8 cellular contexts compared by ENCODE assay signal in the genomic region with DNA sequence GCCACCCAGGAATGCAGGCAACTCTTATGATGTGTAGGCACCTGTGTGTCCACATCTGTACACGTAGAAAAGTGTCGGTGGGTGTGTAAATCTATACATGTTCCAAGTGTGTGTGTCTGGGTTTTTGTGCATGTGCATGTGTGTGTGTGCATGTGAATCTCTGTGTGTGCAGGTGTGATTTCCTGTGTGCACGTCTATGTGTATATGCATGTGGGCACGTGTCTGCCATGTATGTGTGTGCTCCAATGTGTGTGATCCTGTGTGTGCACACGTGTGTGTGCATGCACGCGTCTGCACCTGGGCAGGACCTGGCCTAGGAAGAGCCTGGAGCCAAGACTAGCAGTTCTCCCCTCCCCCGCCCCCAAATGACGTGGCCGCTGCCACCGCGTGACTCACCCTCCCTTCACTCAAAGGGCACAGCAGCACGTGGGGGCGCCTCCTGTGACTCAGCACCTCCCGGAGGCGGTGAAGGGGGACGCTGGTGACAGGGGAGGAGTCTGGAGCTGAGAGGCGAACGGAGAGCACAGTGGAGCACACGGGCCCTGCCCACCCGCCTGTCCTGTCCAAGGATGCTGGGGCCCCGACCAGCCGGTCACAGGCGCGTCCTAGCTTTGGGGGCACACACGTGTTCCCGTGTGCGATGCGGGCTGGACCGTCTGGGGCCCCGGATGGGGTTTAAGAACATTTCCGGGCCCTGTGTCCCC. TPM values are rescaled to one million over a fixed set of nuclear protein-coding genes. Genes with fewer than 3 reads are reported as not detected.
DNase-seq lines count a peak whose midpoint lies in the region; ATAC-seq and TF ChIP-seq lines count a peak whose summit lies in the region.

No MANE protein-coding gene starts in this region.

- peak overlapping the region; percentile 93 for H3K27ac Mint-ChIP-seq in activated CD4-positive, alpha-beta memory T cell treated with anti-CD3 and anti-CD28 coated beads for 36 hours

- peak overlapping the region; percentile 63 to 70 for H3K9ac ChIP-seq in duodenal mucosa (ENCODE audit: low read depth in 1 of 2, low read length in 2 of 2)

- no peaks in the 10 kb centered on the region for H3K9me3 ChIP-seq in duodenal mucosa (ENCODE audit: control insufficient read depth in 1 of 2, low read length in 2 of 2)

- no peaks in the 10 kb centered on the region for H3K27me3 Mint-ChIP-seq in activated CD4-positive, alpha-beta memory T cell treated with anti-CD3 and anti-CD28 coated beads for 36 hours

- H3K27ac ChIP-seq in ACC112 (ENCODE audit: low read depth, low read length) (peak overlapping the region; percentile 76), duodenal mucosa (ENCODE audit: low read depth, low read length) (peak overlapping the region; percentile 86)

- H3K9me3 Mint-ChIP-seq in activated CD4-positive, alpha-beta memory T cell treated with anti-CD3 and anti-CD28 coated beads for 36 hours: no peaks in the 10 kb centered on the region

- POLR2A ChIA-PET in activated CD4-positive, alpha-beta memory T cell treated with anti-CD3 and anti-CD28 coated beads for 36 hours (lab: Charles Lee): interaction anchor here (1.1 to 3.4 kb wide), 6 partner anchors 10 to 48 kb away, joined by 3 to 54 read pairs (median 6); a partner anchor contains a TSS

- intact Hi-C loops in activated CD4-positive, alpha-beta memory T cell treated with anti-CD3 and anti-CD28 coated beads for 36 hours (cut with micrococcal nuclease): loop anchor here (2.0 kb wide), 1 partner anchor 34 kb away; no protein-coding TSS in a partner anchor
- intact Hi-C loops in lower leg skin (cut with DNase I; ENCODE audit: low total_unique reads): no loop called here

- H3K4me3 Mint-ChIP-seq in activated CD4-positive, alpha-beta memory T cell treated with anti-CD3 and anti-CD28 coated beads for 36 hours: peak overlapping the region; percentile 80

- DNase-seq in NCI-H774 (lab: John Stamatoyannopoulos, UW) (peak; percentile 76), lower leg skin (ENCODE audit: low spot score in 2 of 2) (peak; percentile 96 to 99)
- DNase-seq in activated CD4-positive, alpha-beta memory T cell treated with anti-CD3 and anti-CD28 coated beads for 36 hours: peak; percentile 99
- DNase-seq in stimulated activated CD4-positive, alpha-beta T cell treated with anti-CD3 and anti-CD28 coated beads, Interleukin-4, amount 100 ng/mL, for 24 hours: peak; percentile 98

- H3K4me3 ChIP-seq in ACC112 (ENCODE audit: low read depth, low read length) (peak overlapping the region; percentile 69), duodenal mucosa (ENCODE audit: low read depth in 1 of 2, low read length in 2 of 2) (peak overlapping the region; percentile 53 to 60), lower leg skin (ENCODE audit: low read depth, poor library complexity, severe bottlenecking) (peak overlapping the region; percentile 44)

- H3K36me3 ChIP-seq in ACC112 (ENCODE audit: insufficient read depth, low read length) (no peaks in the 10 kb centered on the region), duodenal mucosa (ENCODE audit: control insufficient read depth in 1 of 2, insufficient read depth in 2 of 2, low read length in 2 of 2) (no peaks in the 10 kb centered on the region)

- H3K27me3 ChIP-seq in ACC112 (ENCODE audit: insufficient read depth, low read length) (no peaks in the 10 kb centered on the region), duodenal mucosa (ENCODE audit: control insufficient read depth in 1 of 2, insufficient read depth in 2 of 2, low read length in 2 of 2) (no peaks in the 10 kb centered on the region)

- H3K4me1 Mint-ChIP-seq in activated CD4-positive, alpha-beta memory T cell treated with anti-CD3 and anti-CD28 coated beads for 36 hours (ENCODE audit: low read depth): peaks cover 34% of the 10 kb centered on the region

- peak in 1 of 2 donors; percentile 35 for TF ChIP-seq POLR2A in lower leg skin (IDR thresholded peaks at IDR 0.05)

- no peaks in the 10 kb centered on the region for H3K36me3 Mint-ChIP-seq in activated CD4-positive, alpha-beta memory T cell treated with anti-CD3 and anti-CD28 coated beads for 36 hours

- no peak overlapping the region for H2AFZ ChIP-seq in ACC112 (ENCODE audit: low read length, unreplicated experiment)

- CTCF ChIA-PET in activated CD4-positive, alpha-beta memory T cell treated with anti-CD3 and anti-CD28 coated beads for 36 hours (lab: Charles Lee): interaction anchor here (0.7 to 2.1 kb wide), 5 partner anchors 9 to 203 kb away, joined by 3 to 12 read pairs (median 5); a partner anchor contains a TSS

- ATAC-seq in GM18858 (IDR thresholded peaks at IDR 0.05; ENCODE audit: unreplicated experiment) (peak; percentile 46), HG03066 (IDR thresholded peaks at IDR 0.05; ENCODE audit: low read depth, unreplicated experiment) (peak; percentile 75)

- no peaks in the 10 kb centered on the region for H3K79me2 ChIP-seq in ACC112 (ENCODE audit: control insufficient read depth, insufficient read depth, low read length, unreplicated experiment)

- TF ChIP-seq CTCF in lower leg skin (IDR thresholded peaks at IDR 0.05): no peak

- WGBS in lower leg skin, 2 donors: 9 to 11% methylated on average over 23 to 24 of the region's 32 CpGs

- peaks cover 22% of the 10 kb centered on the region for H3K4me1 ChIP-seq in ACC112 (ENCODE audit: control insufficient read depth, insufficient read depth, low read length, unreplicated experiment)
- H3K4me1 ChIP-seq in duodenal mucosa (ENCODE audit: control insufficient read depth in 1 of 2, insufficient read depth in 2 of 2, low read length in 2 of 2): peaks cover 33 to 36% of the 10 kb centered on the region in 2 donors

RNA-seq across cellular contexts. Expression of a gene that starts 10.1 kb away (rescaled TPM):
- 100 to 1,000 TPM; 222 to 231 TPM for total RNA-seq in activated CD4-positive, alpha-beta memory T cell treated with anti-CD3 and anti-CD28 coated beads for 36 hours
- total RNA-seq in lower leg skin: 100 to 1,000 TPM; 149 to 181 (median 163) TPM

RNA-seq across cellular contexts. Expression of a gene that starts 41.9 kb away (rescaled TPM):
- 1 to 10 TPM in 1 of 2 experiments, under 1 TPM in 1; 0.73 to 1.1 TPM for total RNA-seq in activated CD4-positive, alpha-beta memory T cell treated with anti-CD3 and anti-CD28 coated beads for 36 hours
- total RNA-seq in lower leg skin: not detected

RNA-seq across cellular contexts. Expression of a gene that starts 52.2 kb away (rescaled TPM):
- 10 to 100 TPM; 29.8 to 30.7 TPM for total RNA-seq in activated CD4-positive, alpha-beta memory T cell treated with anti-CD3 and anti-CD28 coated beads for 36 hours
- total RNA-seq in lower leg skin: 10 to 100 TPM in 3 of 4 donors, 1 to 10 TPM in 1; 9.1 to 28.0 (median 18.0) TPM

RNA-seq across cellular contexts. Expression of a gene that starts 52.4 kb away (rescaled TPM):
- total RNA-seq in activated CD4-positive, alpha-beta memory T cell treated with anti-CD3 and anti-CD28 coated beads for 36 hours: 10 to 100 TPM; 12.4 to 13.8 TPM
- 10 to 100 TPM in 3 of 4 donors, 1 to 10 TPM in 1; 7.5 to 25.6 (median 16.1) TPM for total RNA-seq in lower leg skin

Comparison
In these comparisons a context has a peak if more than half of its experiments do, and no peak if none do; other contexts are left out.
1. Peak in every context shown above with its lines: DNase-seq, ATAC-seq, H3K4me3 ChIP-seq and H3K27ac ChIP-seq.